ENCODE assay signal across 13 cellular contexts in genomic region chr14:90275455-90275814, GRCh38. TPM values are rescaled to one million over a fixed set of nuclear protein-coding genes. Genes with fewer than 3 reads are reported as not detected.
DNase-seq lines count a peak whose midpoint lies in the region; ATAC-seq and TF ChIP-seq lines count a peak whose summit lies in the region.
"Had no signal": no experiment of that assay in that cellular context is flagged by ENCODE, and none has a peak within 500 bp of the region (broad histone marks: within the 10 kb centered on the region; RNA-seq: fewer than 3 reads in every experiment).

No MANE protein-coding gene starts in this region.

- in situ Hi-C loops in transverse colon (cut with MboI; ENCODE audit: low pct_ligation_motif_present in 1 of 4, low pct_unique_long_range_greater_than_20kb in 1 of 4, low sequenced_read_pairs in 3 of 4) = no loop called here

- H3K27me3 ChIP-seq in heart right ventricle = no peaks in the 10 kb centered on the region
- H3K27me3 ChIP-seq in lung (ENCODE audit: control insufficient read depth, insufficient read depth) = no peaks in the 10 kb centered on the region
- no peaks in the 10 kb centered on the region for H3K27me3 ChIP-seq in thymus (ENCODE audit: control insufficient read depth, insufficient read depth)
- H3K27me3 ChIP-seq in transverse colon = no peaks in the 10 kb centered on the region
- H3K27me3 ChIP-seq: Peyer's patch had no signal

- WGBS in heart right ventricle, 2 donors = 79 to 82% methylated on average over 9 of the region's 9 CpGs
- WGBS in lung, 2 donors = 86 to 89% methylated on average over 9 of the region's 9 CpGs
- 96% methylated on average over 9 of the region's 9 CpGs for WGBS in thymus
- WGBS in transverse colon (ENCODE audit: low coverage in 1 of 2), 2 donors = 85% methylated on average over 9 of the region's 9 CpGs; no CpG with 5 or more reads in 1 of the 2 donors

- ATAC-seq in heart right ventricle (peak in 2 of 8 donors; percentile 11 to 20), lung (ENCODE audit: insufficient read depth, low FRiP score) (no peak), GM18907 (IDR thresholded peaks at IDR 0.05; ENCODE audit: unreplicated experiment) (no peak)

- H3K9me3 ChIP-seq in heart right ventricle (no peaks in the 10 kb centered on the region), lung (ENCODE audit: control insufficient read depth in 2 of 2, insufficient read depth in 1 of 2, low read length in 1 of 2) (no peaks in the 10 kb centered on the region), thymus (ENCODE audit: control insufficient read depth) (no peaks in the 10 kb centered on the region), transverse colon (no peaks in the 10 kb centered on the region)
- H3K9me3 ChIP-seq: Peyer's patch had no signal

- DNase-seq in heart right ventricle (no peak), cardiac septum (ENCODE audit: low spot score) (no peak), lung (ENCODE audit: low spot score) (no peak), transverse colon (no peak), superior temporal gyrus (ENCODE audit: extremely low spot score) (no peak)
- no peak for DNase-seq in activated naive CD8-positive, alpha-beta T cell treated with anti-CD3 and anti-CD28 coated beads for 36 hours
- DNase-seq: GDM1, left cardiac atrium, NCI-H226, Peyer's patch had no signal

- H3K27me3 Mint-ChIP-seq in activated naive CD8-positive, alpha-beta T cell treated with anti-CD3 and anti-CD28 coated beads for 36 hours = no peaks in the 10 kb centered on the region

- H3K4me3 ChIP-seq in heart right ventricle = no peak overlapping the region
- no peak overlapping the region for H3K4me3 ChIP-seq in lung
- H3K4me3 ChIP-seq in thymus (ENCODE audit: low read length) = no peak overlapping the region
- H3K4me3 ChIP-seq in transverse colon = no peak overlapping the region
- H3K4me3 ChIP-seq: Peyer's patch had no signal

- H3K4me1 Mint-ChIP-seq in activated naive CD8-positive, alpha-beta T cell treated with anti-CD3 and anti-CD28 coated beads for 36 hours = peaks cover 21% of the 10 kb centered on the region

- intact Hi-C loops in heart right ventricle (cut with DNase I) = no loop called here
- intact Hi-C loops in cardiac septum (cut with DNase I) = no loop called here
- intact Hi-C loops in transverse colon (cut with DNase I; ENCODE audit: low total_unique reads) = no loop called here

- peak overlapping the region in 8 of 10 donors; percentile 9 to 87 (median 63) for H3K27ac ChIP-seq in heart right ventricle
- peak overlapping the region; percentile 26 to 61 for H3K27ac ChIP-seq in lung (ENCODE audit: low read depth in 1 of 2, low read length in 1 of 2)
- peak overlapping the region; percentile 46 for H3K27ac ChIP-seq in thymus (ENCODE audit: low read depth)
- no peak overlapping the region for H3K27ac ChIP-seq in transverse colon
- H3K27ac ChIP-seq: VCaP had no signal

- H3K4me3 Mint-ChIP-seq in activated naive CD8-positive, alpha-beta T cell treated with anti-CD3 and anti-CD28 coated beads for 36 hours = no peak overlapping the region

- H3K27ac Mint-ChIP-seq in activated naive CD8-positive, alpha-beta T cell treated with anti-CD3 and anti-CD28 coated beads for 36 hours = peak overlapping the region; percentile 77

- TF ChIP-seq EP300 in transverse colon (IDR thresholded peaks at IDR 0.05; ENCODE audit: low read depth) = no peak

- no peaks in the 10 kb centered on the region for H3K9me3 Mint-ChIP-seq in activated naive CD8-positive, alpha-beta T cell treated with anti-CD3 and anti-CD28 coated beads for 36 hours

- H3K36me3 ChIP-seq in heart right ventricle (peaks cover 0 to 86% (median 35%) of the 10 kb centered on the region in 9 donors), lung (ENCODE audit: control insufficient read depth in 2 of 2, insufficient read depth in 2 of 2, low read length in 2 of 2) (peaks cover 20 to 47% of the 10 kb centered on the region in 2 donors), thymus (ENCODE audit: control insufficient read depth, insufficient read depth) (peaks cover 70% of the 10 kb centered on the region), transverse colon (peaks cover 0 to 42% (median 7%) of the 10 kb centered on the region in 4 donors)

- H3K4me1 ChIP-seq in heart right ventricle = peaks cover 0 to 37% (median 12%) of the 10 kb centered on the region in 9 donors
- peaks cover 0 to 2% of the 10 kb centered on the region in 2 donors for H3K4me1 ChIP-seq in lung (ENCODE audit: control insufficient read depth in 2 of 2, insufficient read depth in 2 of 2, low read length in 2 of 2)
- no peaks in the 10 kb centered on the region for H3K4me1 ChIP-seq in thymus (ENCODE audit: control insufficient read depth, insufficient read depth, low read length)
- no peaks in the 10 kb centered on the region for H3K4me1 ChIP-seq in transverse colon
- H3K4me1 ChIP-seq: Peyer's patch had no signal

- TF ChIP-seq POLR2A in transverse colon (IDR thresholded peaks at IDR 0.05) = no peak

- H3K36me3 Mint-ChIP-seq in activated naive CD8-positive, alpha-beta T cell treated with anti-CD3 and anti-CD28 coated beads for 36 hours = peaks cover 14% of the 10 kb centered on the region

- TF ChIP-seq CTCF in heart right ventricle (IDR thresholded peaks at IDR 0.05) = no peak
- no peak for TF ChIP-seq CTCF in lung (IDR thresholded peaks at IDR 0.05; ENCODE audit: control extremely low read depth, extremely low read depth)
- TF ChIP-seq CTCF in transverse colon (IDR thresholded peaks at IDR 0.05) = no peak

RNA-seq across cellular contexts. Expression of gene PSMC1, which starts 19.1 kb away (rescaled TPM):
- total RNA-seq in heart right ventricle = 100 to 1,000 TPM; 107 to 149 (median 127) TPM
- polyA plus RNA-seq in heart right ventricle = 100 to 1,000 TPM; 195 to 226 TPM
- total RNA-seq in cardiac septum = 125 TPM
- 100 to 1,000 TPM; 129 to 130 TPM for total RNA-seq in activated naive CD8-positive, alpha-beta T cell treated with anti-CD3 and anti-CD28 coated beads for 36 hours
- 10 to 100 TPM; 73.6 to 95.2 TPM for total RNA-seq in lung
- polyA plus RNA-seq in lung = 100 to 1,000 TPM; 125 to 195 TPM
- 134 TPM for polyA plus RNA-seq in thymus
- total RNA-seq in transverse colon = 10 to 100 TPM; 23.9 to 79.9 (median 56.2) TPM

RNA-seq across cellular contexts. Expression of gene NRDE2, which starts 56.3 kb away (rescaled TPM):
- total RNA-seq in heart right ventricle = 10 to 100 TPM; 11.2 to 16.7 (median 13.5) TPM
- 10 to 100 TPM in 1 of 2 donors, 1 to 10 TPM in 1; 4.3 to 15.9 TPM for polyA plus RNA-seq in heart right ventricle
- total RNA-seq in cardiac septum = 11.2 TPM
- total RNA-seq in activated naive CD8-positive, alpha-beta T cell treated with anti-CD3 and anti-CD28 coated beads for 36 hours = 10 to 100 TPM; 23.2 to 25.4 TPM
- 10 to 100 TPM; 18.9 to 21.0 TPM for total RNA-seq in lung
- polyA plus RNA-seq in lung = 1 to 10 TPM; 7.0 to 7.7 TPM
- polyA plus RNA-seq in thymus = 9.4 TPM
- total RNA-seq in transverse colon = 10 to 100 TPM; 18.6 to 26.9 (median 21.0) TPM

Comparison
In these comparisons a context has a peak if more than half of its experiments do, and no peak if none do; other contexts are left out.
1. H3K27ac ChIP-seq: peak in heart right ventricle (8 of 10), lung (2 of 2) and thymus (single experiment); none in transverse colon (0 of 4).